8 cellular contexts compared by ENCODE assay signal in the genomic region with DNA sequence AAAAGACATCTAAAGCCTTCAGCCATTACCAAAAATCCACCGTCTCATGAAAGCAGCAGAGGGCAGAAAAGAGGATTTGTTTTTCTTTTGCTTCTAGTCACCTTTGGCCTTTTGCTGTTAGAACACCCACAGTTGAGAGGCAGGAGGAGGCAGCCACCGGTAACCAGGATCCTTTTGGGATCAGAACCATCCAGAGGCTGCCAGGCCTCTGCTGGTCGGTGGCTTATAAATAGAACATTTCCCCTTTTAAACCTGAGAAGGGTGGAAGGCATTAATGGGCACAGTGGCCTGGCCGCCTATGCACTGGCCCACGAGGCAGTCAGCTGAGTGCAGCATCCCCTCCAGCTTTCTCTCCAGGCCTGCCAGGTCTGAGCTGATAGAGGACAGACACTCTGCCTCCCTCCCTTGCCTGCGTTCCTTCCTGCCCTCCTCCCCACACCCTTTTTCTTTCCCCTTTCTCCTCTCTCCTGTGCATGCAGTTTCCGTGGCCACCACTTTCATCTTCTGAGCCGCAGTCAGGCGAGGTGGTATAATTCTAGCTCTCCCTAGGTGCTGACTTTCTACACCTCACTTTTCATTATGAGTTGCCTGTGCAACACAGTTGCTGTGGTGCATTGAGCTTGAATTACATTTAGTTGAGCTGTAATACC.
DNase-seq lines count a peak whose midpoint lies in the region; ATAC-seq and TF ChIP-seq lines count a peak whose summit lies in the region.

No MANE protein-coding gene starts in this region.

- H3K4me1 Mint-ChIP-seq in activated naive CD8-positive, alpha-beta T cell (ENCODE audit: low read depth), result peaks cover 35% of the 10 kb centered on the region
- peaks cover 46 to 54% of the 10 kb centered on the region in 2 donors for H3K4me1 Mint-ChIP-seq in natural killer cell
- H3K4me1 Mint-ChIP-seq in mesothelial cell of epicardium, result peaks cover 17% of the 10 kb centered on the region
- peaks cover 15% of the 10 kb centered on the region for H3K4me1 Mint-ChIP-seq in endothelial cell (ENCODE audit: unreplicated experiment)

- no peaks in the 10 kb centered on the region for H4K20me1 ChIP-seq in DND-41 (ENCODE audit: insufficient read depth, low read length)

- peaks cover 11% of the 10 kb centered on the region for H3K36me3 Mint-ChIP-seq in activated naive CD8-positive, alpha-beta T cell
- peaks cover under 1% of the 10 kb centered on the region for H3K36me3 Mint-ChIP-seq in natural killer cell
- H3K36me3 Mint-ChIP-seq in mesothelial cell of epicardium, result peaks cover under 1% of the 10 kb centered on the region
- H3K36me3 Mint-ChIP-seq in endothelial cell (ENCODE audit: low read depth, unreplicated experiment), result peaks cover 5% of the 10 kb centered on the region

- H3K27ac Mint-ChIP-seq in activated naive CD8-positive, alpha-beta T cell, result peak overlapping the region; percentile 2
- peak overlapping the region; percentile 47 to 71 for H3K27ac Mint-ChIP-seq in natural killer cell
- no peak overlapping the region for H3K27ac Mint-ChIP-seq in mesothelial cell of epicardium
- H3K27ac Mint-ChIP-seq in endothelial cell (ENCODE audit: unreplicated experiment), result no peak overlapping the region

- H3K9me3 Mint-ChIP-seq in activated naive CD8-positive, alpha-beta T cell (ENCODE audit: low read depth), result no peaks in the 10 kb centered on the region
- H3K9me3 Mint-ChIP-seq in natural killer cell, result no peaks in the 10 kb centered on the region
- H3K9me3 Mint-ChIP-seq in mesothelial cell of epicardium, result peaks cover under 1% of the 10 kb centered on the region
- no peaks in the 10 kb centered on the region for H3K9me3 Mint-ChIP-seq in endothelial cell (ENCODE audit: unreplicated experiment)

- intact Hi-C loops in natural killer cell (cut with micrococcal nuclease), result no loop called here

- H3K4me3 ChIP-seq in DND-41 (ENCODE audit: low read depth in 1 of 2, low read length in 2 of 2), result no peak overlapping the region

- peak overlapping the region; percentile 8 for H3K4me3 Mint-ChIP-seq in activated naive CD8-positive, alpha-beta T cell
- H3K4me3 Mint-ChIP-seq in natural killer cell (no peak overlapping the region), mesothelial cell of epicardium (no peak overlapping the region), endothelial cell (ENCODE audit: unreplicated experiment) (no peak overlapping the region)

- H3K9me3 ChIP-seq in DND-41 (ENCODE audit: insufficient read depth, low read length, severe bottlenecking), result no peaks in the 10 kb centered on the region

- DNase-seq in DND-41 (no peak), natural killer cell (no peak), NCI-H128 (lab: John Stamatoyannopoulos, UW; ENCODE audit: unreplicated experiment) (no peak), mesothelial cell of epicardium (ENCODE audit: low spot score in 2 of 2, unreplicated experiment in 2 of 2) (no peak), endothelial cell (ENCODE audit: low spot score) (no peak)

- no peaks in the 10 kb centered on the region for H3K79me2 ChIP-seq in DND-41 (ENCODE audit: insufficient read depth, low read length)

- TF ChIP-seq CTCF in DND-41 (IDR thresholded peaks at IDR 0.05; ENCODE audit: borderline replicate concordance, extremely low read depth, low read length, poor library complexity, severe bottlenecking), result no peak
- TF ChIP-seq CTCF in natural killer cell (IDR thresholded peaks at IDR 0.05), result no peak
- TF ChIP-seq CTCF in mesothelial cell of epicardium (IDR thresholded peaks at IDR 0.05; ENCODE audit: unreplicated experiment), result no peak
- TF ChIP-seq CTCF in endothelial cell (IDR thresholded peaks at IDR 0.05; ENCODE audit: unreplicated experiment), result no peak

- no peaks in the 10 kb centered on the region; the same call in 1 of the 2 replicates for H3K36me3 ChIP-seq in DND-41 (ENCODE audit: insufficient read depth, low read length)

- no peak overlapping the region for H3K4me2 ChIP-seq in DND-41 (ENCODE audit: insufficient read depth, low read length)

- no peaks in the 10 kb centered on the region for H3K27me3 Mint-ChIP-seq in activated naive CD8-positive, alpha-beta T cell
- H3K27me3 Mint-ChIP-seq in natural killer cell (ENCODE audit: low read depth in 2 of 2) (no peaks in the 10 kb centered on the region), mesothelial cell of epicardium (ENCODE audit: low read depth) (no peaks in the 10 kb centered on the region), endothelial cell (ENCODE audit: unreplicated experiment) (peaks cover 2% of the 10 kb centered on the region)

- H3K4me1 ChIP-seq in DND-41 (ENCODE audit: insufficient read depth, low read length), result no peaks in the 10 kb centered on the region

- H3K27me3 ChIP-seq in DND-41 (ENCODE audit: insufficient read depth, low read length, poor library complexity), result no peaks in the 10 kb centered on the region

- ATAC-seq in DND-41 (ENCODE audit: insufficient read depth, low read depth), result 0 out of 3 replicates have a peak, but pooled peaks have one; percentile 17
- ATAC-seq in GM19023 (IDR thresholded peaks at IDR 0.05; ENCODE audit: unreplicated experiment), result peak; percentile 50
- ATAC-seq in HG03066 (IDR thresholded peaks at IDR 0.05; ENCODE audit: low read depth, unreplicated experiment), result peak; percentile 61
- peak in 2 of 3 donors; percentile 47 to 52 for ATAC-seq in natural killer cell

- no peak overlapping the region for H2AFZ ChIP-seq in DND-41 (ENCODE audit: low read depth, low read length)

- no peak overlapping the region for H3K9ac ChIP-seq in DND-41 (ENCODE audit: low read depth, low read length)

- no peak overlapping the region for H3K27ac ChIP-seq in DND-41 (ENCODE audit: low read length)

Comparison
In these comparisons a context has a peak if more than half of its experiments do, and no peak if none do; other contexts are left out.
1. H3K27ac Mint-ChIP-seq: peak in activated naive CD8-positive, alpha-beta T cell (single experiment) and natural killer cell (2 of 2); none in mesothelial cell of epicardium (single experiment) and endothelial cell (single experiment).
2. Peak in every context shown above with its lines, with median percentiles within 50 percentile points of each other: ATAC-seq.